ENCODE assay signal across 1 cellular context in the genomic region with DNA sequence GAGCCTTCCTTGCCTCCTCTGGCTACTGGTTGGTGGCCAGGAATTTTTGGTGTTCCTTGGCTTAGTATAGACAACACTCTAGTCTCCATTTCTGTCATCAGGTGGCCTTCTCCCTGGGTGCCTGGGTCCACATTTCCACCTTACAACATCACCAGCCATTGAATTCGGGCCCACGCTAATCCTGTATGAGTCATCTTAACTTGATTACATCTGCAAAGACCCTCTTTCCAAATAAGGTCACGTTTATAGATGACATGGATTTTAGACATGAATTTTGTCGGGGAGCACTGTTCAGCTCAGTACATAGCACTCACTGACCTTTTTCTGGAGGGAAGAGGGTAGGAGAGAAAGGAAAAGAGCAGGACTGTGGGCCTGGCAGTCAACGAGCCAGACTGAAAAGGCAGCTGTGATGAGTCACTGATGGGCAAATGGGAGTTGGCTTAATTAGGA.
A peak's percentile ranks its signal among the peaks of the same experiment; 100 is the strongest.
TF ChIP-seq lines count a peak whose summit lies in the region.

No MANE protein-coding gene starts in this region.

TF ChIP-seq in HCT116, 20 proteins besides CTCF, POLR2A, EP300 and RAD21:
- TF ChIP-seq ELF1 (IDR thresholded peaks at IDR 0.05; ENCODE audit: borderline replicate concordance, low read depth) (no peak), SP1 (IDR thresholded peaks at IDR 0.05; ENCODE audit: low read depth) (no peak), TCF7L2 (IDR thresholded peaks at IDR 0.05; ENCODE audit: borderline replicate concordance, extremely low read depth, insufficient read depth, insufficient read length) (no peak), SIN3A (IDR thresholded peaks at IDR 0.05; ENCODE audit: low read depth) (no peak), EZH2 (IDR thresholded peaks at IDR 0.05) (no peak), FOSL1 (IDR thresholded peaks at IDR 0.05; ENCODE audit: low read depth) (0 out of 2 replicates have a peak, but pooled peaks have one; percentile 26), ZFX (IDR thresholded peaks at IDR 0.05) (no peak)
TF ChIP-seq in HCT116: peak in this region for 1.
